In the genomic region with DNA sequence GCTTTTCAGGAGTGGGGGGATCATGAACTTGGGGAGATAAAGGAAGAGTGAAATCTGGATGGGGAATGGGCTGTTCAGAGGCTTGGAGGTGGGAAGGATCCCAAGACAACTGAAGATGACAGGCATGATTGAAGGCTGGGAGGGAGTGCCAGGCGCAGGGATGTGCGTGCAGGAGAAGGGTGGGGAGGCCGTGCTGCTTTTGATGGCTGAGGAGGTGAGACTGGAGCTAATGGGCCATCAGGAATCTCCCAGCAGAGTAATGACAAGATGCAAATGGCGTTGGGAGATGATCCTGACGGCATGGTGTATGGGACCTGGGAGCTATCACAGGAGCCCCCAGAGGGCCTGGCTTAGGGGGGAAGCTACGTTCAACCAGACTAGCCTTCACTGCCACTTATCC, we compare ENCODE assay signal across 17 cellular contexts. TPM values are rescaled to one million over a fixed set of nuclear protein-coding genes. Genes with fewer than 3 reads are reported as not detected.
DNase-seq lines count a peak whose midpoint lies in the region; ATAC-seq and TF ChIP-seq lines count a peak whose summit lies in the region.
"Had no signal": no experiment of that assay in that cellular context is flagged by ENCODE, and none has a peak within 500 bp of the region (broad histone marks: within the 10 kb centered on the region; RNA-seq: fewer than 3 reads in every experiment).

No MANE protein-coding gene starts in this region.

- ATAC-seq in right cardiac atrium, result no peak
- ATAC-seq in left cardiac atrium, result no peak
- ATAC-seq in activated CD4-positive, alpha-beta T cell treated with anti-CD3 and anti-CD28 coated beads for 36 hours, result no peak

- peak in 1 of 3 donors; percentile 44 for DNase-seq in right cardiac atrium
- DNase-seq in left cardiac atrium, result no peak
- DNase-seq in caudate nucleus (lab: John Stamatoyannopoulos, UW), result peak in 19 of 61 donors; percentile 9 to 59 (median 27)
- DNase-seq in nephron progenitor cell, result no peak
- DNase-seq in activated effector memory CD4-positive, alpha-beta T cell treated with Interleukin-2 at 50 U/mL for 16 hours, result no peak
- no peak for DNase-seq in activated CD4-positive, alpha-beta T cell treated with anti-CD3 and anti-CD28 coated beads for 36 hours
- DNase-seq in SKM-1 treated with dmso at 0.1 percent for 144 hours (lab: John Stamatoyannopoulos, UW; ENCODE audit: unreplicated experiment), result no peak
- DNase-seq: Calu3, DMS53, Kasumi-1, MM.1S, NCI-H1092 treated with DMSO at 0.1 percent for 48 hours, NCI-H510A treated with DMSO at 0.1 percent for 48 hours, NCI-H82, PC-9 had no signal

- H3K9me3 Mint-ChIP-seq in nephron progenitor cell, result peaks cover 4% of the 10 kb centered on the region
- no peaks in the 10 kb centered on the region for H3K9me3 Mint-ChIP-seq in activated CD4-positive, alpha-beta T cell treated with anti-CD3 and anti-CD28 coated beads for 36 hours (ENCODE audit: low read depth)

- H3K27ac ChIP-seq in right cardiac atrium (ENCODE audit: low read length) (peak overlapping the region; percentile 62), caudate nucleus (ENCODE audit: low read depth, low read length) (peak overlapping the region; percentile 83)
- H3K27ac ChIP-seq: PC-9 had no signal

- H3K27me3 Mint-ChIP-seq in nephron progenitor cell (ENCODE audit: low read depth, poor library complexity), result peaks cover 80% of the 10 kb centered on the region
- peaks cover 24% of the 10 kb centered on the region for H3K27me3 Mint-ChIP-seq in activated CD4-positive, alpha-beta T cell treated with anti-CD3 and anti-CD28 coated beads for 36 hours

- POLR2A ChIA-PET in activated CD4-positive, alpha-beta T cell treated with anti-CD3 and anti-CD28 coated beads for 36 hours (lab: Charles Lee), result interaction anchor here (0.6 kb wide), 1 partner anchor 68 kb away, joined by 3 read pairs; no protein-coding TSS in a partner anchor

- no peak overlapping the region for H3K4me3 ChIP-seq in right cardiac atrium (ENCODE audit: low read length)
- H3K4me3 ChIP-seq: PC-9 had no signal

- peaks cover 37% of the 10 kb centered on the region for H3K4me1 Mint-ChIP-seq in nephron progenitor cell
- peaks cover 10% of the 10 kb centered on the region for H3K4me1 Mint-ChIP-seq in activated CD4-positive, alpha-beta T cell treated with anti-CD3 and anti-CD28 coated beads for 36 hours

- H3K4me3 Mint-ChIP-seq in nephron progenitor cell, result peak overlapping the region; percentile 11
- H3K4me3 Mint-ChIP-seq in activated CD4-positive, alpha-beta T cell treated with anti-CD3 and anti-CD28 coated beads for 36 hours, result no peak overlapping the region

- CTCF ChIA-PET in activated CD4-positive, alpha-beta T cell treated with anti-CD3 and anti-CD28 coated beads for 36 hours (lab: Charles Lee), result interaction anchor here (0.7 to 1.2 kb wide), 4 partner anchors 12 to 69 kb away, joined by 3 to 6 read pairs (median 5); no protein-coding TSS in a partner anchor

- peaks cover 8% of the 10 kb centered on the region for H3K4me1 ChIP-seq in right cardiac atrium (ENCODE audit: control insufficient read depth, insufficient read depth, low read length)

- intact Hi-C loops in right cardiac atrium (cut with DNase I), result loop anchor here in 1 of 4 donors (10.0 kb wide), 1 partner anchor 73 kb away; no protein-coding TSS in a partner anchor
- intact Hi-C loops in left cardiac atrium (cut with DNase I), result loop anchor here in 1 of 2 donors (10.0 kb wide), 1 partner anchor 63 kb away; no protein-coding TSS in a partner anchor
- intact Hi-C loops in activated CD4-positive, alpha-beta T cell treated with anti-CD3 and anti-CD28 coated beads for 36 hours (cut with DNase I, micrococcal nuclease), result no loop called here

- 72% methylated on average over 6 of the region's 6 CpGs for WGBS in right cardiac atrium

- H3K27me3 ChIP-seq in right cardiac atrium (ENCODE audit: control insufficient read depth, insufficient read depth), result no peaks in the 10 kb centered on the region

- no peak for TF ChIP-seq CTCF in nephron progenitor cell (IDR thresholded peaks at IDR 0.05)

- H3K9me3 ChIP-seq in right cardiac atrium (ENCODE audit: control insufficient read depth, low read length), result no peaks in the 10 kb centered on the region

- H3K36me3 Mint-ChIP-seq in nephron progenitor cell (ENCODE audit: low read depth), result no peaks in the 10 kb centered on the region
- no peaks in the 10 kb centered on the region for H3K36me3 Mint-ChIP-seq in activated CD4-positive, alpha-beta T cell treated with anti-CD3 and anti-CD28 coated beads for 36 hours (ENCODE audit: low read depth)

- no peak overlapping the region for H3K27ac Mint-ChIP-seq in nephron progenitor cell
- no peak overlapping the region for H3K27ac Mint-ChIP-seq in activated CD4-positive, alpha-beta T cell treated with anti-CD3 and anti-CD28 coated beads for 36 hours
- H3K27ac Mint-ChIP-seq: CD14-positive monocyte had no signal

RNA-seq across cellular contexts. Expression of a gene that starts 1.6 kb away (rescaled TPM):
- total RNA-seq in right cardiac atrium, result 10 to 100 TPM; 31.7 to 80.9 (median 70.3) TPM
- 27.5 TPM for polyA plus RNA-seq in right cardiac atrium
- 10 to 100 TPM; 14.7 to 63.5 TPM for total RNA-seq in left cardiac atrium
- 1 to 10 TPM; 1.1 to 1.3 TPM for total RNA-seq in activated CD4-positive, alpha-beta T cell treated with anti-CD3 and anti-CD28 coated beads for 36 hours
- total RNA-seq: Calu3, H4 had no signal

RNA-seq across cellular contexts. Expression of a gene that starts 36.9 kb away (rescaled TPM):
- 10 to 100 TPM; 49.4 to 72.4 (median 63.7) TPM for total RNA-seq in right cardiac atrium
- 75.6 TPM for polyA plus RNA-seq in right cardiac atrium
- total RNA-seq in left cardiac atrium, result 10 to 100 TPM; 52.4 to 56.3 TPM
- 10 to 100 TPM; 45.9 to 46.0 TPM for total RNA-seq in activated CD4-positive, alpha-beta T cell treated with anti-CD3 and anti-CD28 coated beads for 36 hours

RNA-seq across cellular contexts. Expression of a gene that starts 48.1 kb away (rescaled TPM):
- total RNA-seq in right cardiac atrium (10 to 100 TPM; 69.4 to 83.9 (median 79.1) TPM), left cardiac atrium (10 to 100 TPM; 62.9 to 74.1 TPM)
- 53.2 TPM for polyA plus RNA-seq in right cardiac atrium
- 10 to 100 TPM; 29.5 to 36.2 TPM for total RNA-seq in activated CD4-positive, alpha-beta T cell treated with anti-CD3 and anti-CD28 coated beads for 36 hours

Comparison
In these comparisons a context has a peak if more than half of its experiments do, and no peak if none do; other contexts are left out.
1. RNA of a gene that starts 1.6 kb away (total RNA-seq): 31.7 to 80.9 TPM in right cardiac atrium and 14.7 to 63.5 TPM in left cardiac atrium; 1.1 to 1.3 TPM in activated CD4-positive, alpha-beta T cell treated with anti-CD3 and anti-CD28 coated beads for 36 hours; every median in the first group is over 4 times any median in the second.